ENCODE assay signal across 7 cellular contexts in genomic region chr16:57244463-57244766, GRCh38. TPM values are rescaled to one million over a fixed set of nuclear protein-coding genes. Genes with fewer than 3 reads are reported as not detected.
DNase-seq lines count a peak whose midpoint lies in the region; ATAC-seq lines count a peak whose summit lies in the region.

No MANE protein-coding gene starts in this region.

- peaks cover 5% of the 10 kb centered on the region for H3K36me3 Mint-ChIP-seq in natural killer cell treated with Interleukin-12 subunit alpha and Interleukin-12 subunit beta and Interleukin-15 and Interleukin-18, amount 100 ng/mL, for 72 hours

- no peak for DNase-seq in natural killer cell treated with Interleukin-12 subunit alpha and Interleukin-12 subunit beta and Interleukin-15 and Interleukin-18, amount 100 ng/mL, for 72 hours (ENCODE audit: low spot score)
- no peak for DNase-seq in HuH-7.5 (ENCODE audit: low spot score)
- DNase-seq in amniotic stem cell (lab: John Stamatoyannopoulos, UW), result no peak
- no peak for DNase-seq in posterior vena cava (ENCODE audit: low spot score)

- peak overlapping the region; percentile 73 for H3K27ac ChIP-seq in cingulate gyrus (ENCODE audit: low read depth, low read length)

- peaks cover 34% of the 10 kb centered on the region in 2 donors for H3K4me1 Mint-ChIP-seq in natural killer cell treated with Interleukin-12 subunit alpha and Interleukin-12 subunit beta and Interleukin-15 and Interleukin-18, amount 100 ng/mL, for 72 hours (ENCODE audit: low read depth in 2 of 2)

- intact Hi-C loops in posterior vena cava (cut with DNase I), result no loop called here

- H3K27me3 Mint-ChIP-seq in natural killer cell treated with Interleukin-12 subunit alpha and Interleukin-12 subunit beta and Interleukin-15 and Interleukin-18, amount 100 ng/mL, for 72 hours, result no peaks in the 10 kb centered on the region

- H3K4me3 Mint-ChIP-seq in natural killer cell treated with Interleukin-12 subunit alpha and Interleukin-12 subunit beta and Interleukin-15 and Interleukin-18, amount 100 ng/mL, for 72 hours, result peak overlapping the region; percentile 94

- peak; percentile 35 for ATAC-seq in GM21360 (IDR thresholded peaks at IDR 0.05; ENCODE audit: unreplicated experiment)
- peak; percentile 20 for ATAC-seq in HG03571 (IDR thresholded peaks at IDR 0.05; ENCODE audit: unreplicated experiment)
- peak; percentile 43 to 48 for ATAC-seq in natural killer cell treated with Interleukin-12 subunit alpha and Interleukin-12 subunit beta and Interleukin-15 and Interleukin-18, amount 100 ng/mL, for 72 hours

- peak overlapping the region; percentile 90 to 98 for H3K27ac Mint-ChIP-seq in natural killer cell treated with Interleukin-12 subunit alpha and Interleukin-12 subunit beta and Interleukin-15 and Interleukin-18, amount 100 ng/mL, for 72 hours

- H3K9me3 Mint-ChIP-seq in natural killer cell treated with Interleukin-12 subunit alpha and Interleukin-12 subunit beta and Interleukin-15 and Interleukin-18, amount 100 ng/mL, for 72 hours, result no peaks in the 10 kb centered on the region

RNA-seq across cellular contexts. Expression of gene ARL2BP, which starts 0.6 kb away (rescaled TPM):
- total RNA-seq in natural killer cell treated with Interleukin-12 subunit alpha and Interleukin-12 subunit beta and Interleukin-15 and Interleukin-18, amount 100 ng/mL, for 72 hours, result 10 to 100 TPM; 28.3 to 32.3 TPM
- total RNA-seq in posterior vena cava, result 10 to 100 TPM; 48.4 to 49.6 TPM

RNA-seq across cellular contexts. Expression of gene PLLP, which starts 40.1 kb away (rescaled TPM):
- total RNA-seq in natural killer cell treated with Interleukin-12 subunit alpha and Interleukin-12 subunit beta and Interleukin-15 and Interleukin-18, amount 100 ng/mL, for 72 hours, result under 1 TPM in 1 of 2 donors, not detected in 1; 0.67 TPM
- 1 to 10 TPM; 1.7 to 3.8 TPM for total RNA-seq in posterior vena cava

RNA-seq across cellular contexts. Expression of gene RSPRY1, which starts 58.3 kb away (rescaled TPM):
- 10 to 100 TPM; 36.4 to 43.6 TPM for total RNA-seq in natural killer cell treated with Interleukin-12 subunit alpha and Interleukin-12 subunit beta and Interleukin-15 and Interleukin-18, amount 100 ng/mL, for 72 hours
- 10 to 100 TPM; 26.8 to 27.6 TPM for total RNA-seq in posterior vena cava

RNA-seq across cellular contexts. Expression of gene PSME3IP1, which starts 58.6 kb away (rescaled TPM):
- total RNA-seq in natural killer cell treated with Interleukin-12 subunit alpha and Interleukin-12 subunit beta and Interleukin-15 and Interleukin-18, amount 100 ng/mL, for 72 hours, result 100 to 1,000 TPM; 117 to 121 TPM
- 10 to 100 TPM; 56.0 to 56.1 TPM for total RNA-seq in posterior vena cava
